Comparison of ENCODE assay signal across 13 cellular contexts in the genomic region with DNA sequence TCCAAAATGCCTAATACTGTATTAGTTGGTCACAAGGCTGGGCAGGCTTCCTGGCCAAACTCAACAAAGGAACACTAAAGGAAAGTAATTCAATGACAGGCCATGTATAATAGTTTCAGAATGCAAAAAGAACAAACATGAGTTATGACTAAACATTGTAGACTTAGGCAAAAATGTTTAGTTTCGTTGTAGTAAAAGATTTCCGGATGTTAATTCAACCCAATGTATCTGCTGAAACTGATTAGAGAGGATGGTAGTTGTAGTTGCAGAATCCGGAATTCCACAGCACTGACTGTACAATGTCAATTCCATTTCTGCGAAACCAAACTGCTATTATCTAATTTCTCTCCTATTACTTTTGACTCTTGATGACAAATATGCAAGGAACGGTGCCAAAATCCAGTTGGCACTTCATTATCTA.
A peak's percentile ranks its signal among the peaks of the same experiment; 100 is the strongest.
DNase-seq lines count a peak whose midpoint lies in the region; ATAC-seq and TF ChIP-seq lines count a peak whose summit lies in the region.
"Had no signal": no experiment of that assay in that cellular context is flagged by ENCODE, and none has a peak within 500 bp of the region (broad histone marks: within the 10 kb centered on the region; RNA-seq: fewer than 3 reads in every experiment).

No MANE protein-coding gene starts in this region.

- H4K5ac ChIP-seq in IMR-90 (ENCODE audit: low read depth, low read length), result no peak overlapping the region

- intact Hi-C loops in IMR-90 (cut with micrococcal nuclease) (loop anchor here (2.0 to 10.0 kb wide), 4 partner anchors 44 to 188 kb away; no protein-coding TSS in a partner anchor), mammary epithelial cell (cut with micrococcal nuclease) (loop anchor here (1.0 to 5.0 kb wide), 9 partner anchors 19 to 115 kb away; no protein-coding TSS in a partner anchor)

- peaks cover 0 to 3% of the 10 kb centered on the region in 2 experiments; a peak in 2 of 4 replicates for H3K79me1 ChIP-seq in IMR-90 (ENCODE audit: low read depth in 1 of 2, low read length in 2 of 2)

- H4K91ac ChIP-seq in IMR-90 (ENCODE audit: insufficient read depth, low read depth, low read length), result peak overlapping the region; percentile 95

- H2AK5ac ChIP-seq in IMR-90 (ENCODE audit: low read depth, low read length), result no peak overlapping the region

- H2AFZ ChIP-seq in ACC112 (ENCODE audit: low read length, unreplicated experiment) (no peak overlapping the region), IMR-90 (replicated peaks; ENCODE audit: low read length, poor library complexity) (no peak overlapping the region), mammary epithelial cell (ENCODE audit: low read depth, low read length) (no peak overlapping the region)

- no CpG with 5 or more reads among the region's 5 CpGs for WGBS in IMR-90 (ENCODE audit: extremely low coverage in 2 of 2, insufficient read length in 1 of 2), 2 experiments
- 0% methylated on average over 5 of the region's 5 CpGs for WGBS in mammary epithelial cell (ENCODE audit: low coverage, missing lambda C conversion rate)

- H2BK20ac ChIP-seq in IMR-90 (ENCODE audit: low read depth, low read length), result peak overlapping the region; percentile 95

- H2BK15ac ChIP-seq in IMR-90 (ENCODE audit: low read depth, low read length), result peak overlapping the region; percentile 75; the same call in 1 of the 3 replicates

- H3K79me2 ChIP-seq in ACC112 (ENCODE audit: control insufficient read depth, insufficient read depth, low read length, unreplicated experiment) (no peaks in the 10 kb centered on the region), mammary epithelial cell (ENCODE audit: insufficient read depth, low read length) (no peaks in the 10 kb centered on the region)

- peak overlapping the region; percentile 96 for H2BK120ac ChIP-seq in IMR-90 (ENCODE audit: low read depth, low read length)

- no peak overlapping the region for H2AK9ac ChIP-seq in IMR-90 (replicated peaks; ENCODE audit: low read depth, low read length, poor library complexity)

- peaks cover 74% of the 10 kb centered on the region for H3K4me1 ChIP-seq in ACC112 (ENCODE audit: control insufficient read depth, insufficient read depth, low read length, unreplicated experiment)
- H3K4me1 ChIP-seq in IMR-90 (ENCODE audit: control insufficient read depth, insufficient read depth, low read length), result peaks cover 16% of the 10 kb centered on the region
- H3K4me1 ChIP-seq in mammary epithelial cell (ENCODE audit: insufficient read depth, low read length), result peaks cover 56% of the 10 kb centered on the region
- H3K4me1 ChIP-seq: BLaER1 had no signal

- no peaks in the 10 kb centered on the region for H3K36me3 ChIP-seq in ACC112 (ENCODE audit: insufficient read depth, low read length)
- no peaks in the 10 kb centered on the region for H3K36me3 ChIP-seq in IMR-90 (ENCODE audit: control insufficient read depth, insufficient read depth, low read length)
- no peaks in the 10 kb centered on the region for H3K36me3 ChIP-seq in mammary epithelial cell (ENCODE audit: insufficient read depth, low read length)
- H3K36me3 ChIP-seq: BLaER1 had no signal

- POLR2A ChIA-PET in IMR-90 (lab: Charles Lee; ENCODE audit: unreplicated experiment), result no interaction called here

- peak overlapping the region; percentile 55; the same call in 1 of the 2 replicates for H3K23ac ChIP-seq in IMR-90 (ENCODE audit: low read depth, low read length)

- H3K56ac ChIP-seq in IMR-90 (ENCODE audit: extremely low read depth, insufficient read depth, low read length), result peak overlapping the region; percentile 92

- TF ChIP-seq RAD21 in IMR-90 (IDR thresholded peaks at IDR 0.05; ENCODE audit: low read length), result no peak

- H3K4me2 ChIP-seq in IMR-90 (ENCODE audit: low read depth, low read length), result no peak overlapping the region
- peak overlapping the region; percentile 38 for H3K4me2 ChIP-seq in mammary epithelial cell (ENCODE audit: insufficient read depth, low read depth, low read length)
- H3K4me2 ChIP-seq: BLaER1 had no signal

- TF ChIP-seq CTCF in IMR-90 (conservative IDR thresholded peaks at IDR 0.05; ENCODE audit: low read depth, low read length) (no peak), mammary epithelial cell (conservative IDR thresholded peaks at IDR 0.05 in 1 of 2, IDR thresholded peaks at IDR 0.05 in 1 of 2; ENCODE audit: extremely low read depth in 1 of 2, insufficient read depth in 1 of 2, low read depth in 1 of 2, low read length in 2 of 2) (no peak)

- no peaks in the 10 kb centered on the region for H4K20me1 ChIP-seq in IMR-90 (ENCODE audit: insufficient read depth, low read length)
- H4K20me1 ChIP-seq in mammary epithelial cell (ENCODE audit: insufficient read depth, low read length), result no peaks in the 10 kb centered on the region
- H4K20me1 ChIP-seq: BLaER1 had no signal

- H3K9me3 ChIP-seq in IMR-90 (ENCODE audit: control insufficient read depth, insufficient read depth, low read length) (no peaks in the 10 kb centered on the region), mammary epithelial cell (replicated peaks; ENCODE audit: insufficient read depth, low read length) (no peaks in the 10 kb centered on the region)
- H3K9me3 ChIP-seq: BLaER1 had no signal

- no peak for TF ChIP-seq POLR2A in IMR-90 (IDR thresholded peaks at IDR 0.05; ENCODE audit: low read depth, low read length)

- peak overlapping the region; percentile 84; the same call in 1 of the 2 replicates for H3K14ac ChIP-seq in IMR-90 (replicated peaks; ENCODE audit: low read depth, low read length)

- H3K9me1 ChIP-seq in IMR-90 (ENCODE audit: insufficient read depth, low read length), result peaks cover 10% of the 10 kb centered on the region; the same call in 1 of the 2 replicates

- H3K27me3 ChIP-seq in ACC112 (ENCODE audit: insufficient read depth, low read length), result no peaks in the 10 kb centered on the region
- no peaks in the 10 kb centered on the region for H3K27me3 ChIP-seq in IMR-90 (ENCODE audit: control insufficient read depth, insufficient read depth, low read length)
- no peaks in the 10 kb centered on the region for H3K27me3 ChIP-seq in mammary epithelial cell (ENCODE audit: insufficient read depth, low read length)
- H3K27me3 ChIP-seq: BLaER1 had no signal

- peak overlapping the region; percentile 85 for H4K8ac ChIP-seq in IMR-90 (ENCODE audit: low read depth in 2 of 2, low read length in 2 of 2)

- DNase-seq in IMR-90 (peak; percentile 97), mammary epithelial cell (peak; percentile 99), iris pigment epithelial cell (ENCODE audit: low read depth) (peak; percentile 97), C1 segment of cervical spinal cord (lab: John Stamatoyannopoulos, UW) (no peak), NCI-H2227 (lab: John Stamatoyannopoulos, UW; ENCODE audit: unreplicated experiment) (no peak), OCI-M2 (lab: John Stamatoyannopoulos, UW; ENCODE audit: unreplicated experiment) (no peak)
- DNase-seq: NCI-H2029 had no signal

- peak overlapping the region; percentile 100 for H3K18ac ChIP-seq in IMR-90 (ENCODE audit: low read depth, low read length)

- peak; percentile 70 for ATAC-seq in IMR-90 (ENCODE audit: low read depth)
- ATAC-seq in HG03039 (IDR thresholded peaks at IDR 0.05; ENCODE audit: unreplicated experiment), result no peak
- ATAC-seq: natural killer cell treated with Interleukin-12 subunit alpha and Interleukin-12 subunit beta and Interleukin-15 and Interleukin-18, amount 100 ng/mL, for 72 hours; WTC11 had no signal

- peak overlapping the region; percentile 97 for H3K4ac ChIP-seq in IMR-90 (ENCODE audit: low read depth, low read length)

- no peak overlapping the region for H3K4me3 ChIP-seq in ACC112 (ENCODE audit: low read depth, low read length)
- no peak overlapping the region for H3K4me3 ChIP-seq in IMR-90 (ENCODE audit: insufficient read depth, low read depth, low read length)
- H3K4me3 ChIP-seq in mammary epithelial cell (replicated peaks in 1 of 3; ENCODE audit: insufficient read depth in 1 of 3, low read depth in 2 of 3, low read length in 3 of 3), result no peak overlapping the region
- H3K4me3 ChIP-seq: BLaER1, coronary artery had no signal

- dilution Hi-C loops in IMR-90 (cut with HindIII; ENCODE audit: low sequenced_read_pairs, unreplicated experiment), result no loop called here
- dilution Hi-C loops in mammary epithelial cell (cut with HindIII; ENCODE audit: low sequenced_read_pairs), result loop anchor here (10.0 kb wide), 1 partner anchor 62 kb away; no protein-coding TSS in a partner anchor

- CTCF ChIA-PET in IMR-90 (lab: Yijun Ruan, JAX), result no interaction called here
- CTCF ChIA-PET in mammary epithelial cell (lab: Charles Lee; ENCODE audit: low non-redundant PET), result no interaction called here

- H3K27ac ChIP-seq in ACC112 (ENCODE audit: low read depth, low read length), result peak overlapping the region; percentile 97
- H3K27ac ChIP-seq in IMR-90 (ENCODE audit: insufficient read depth, low read length), result peak overlapping the region; percentile 93
- H3K27ac ChIP-seq in mammary epithelial cell (ENCODE audit: insufficient read depth, low read depth, low read length), result peak overlapping the region; percentile 100
- H3K27ac ChIP-seq: BLaER1 had no signal

- H2BK5ac ChIP-seq in IMR-90 (ENCODE audit: low read depth, low read length, poor library complexity, severe bottlenecking), result peak overlapping the region; percentile 99

- no TSS peak for BruUV-seq in IMR-90 (replicated peaks; lab: Mats Ljungman, UMichigan)
- BruUV-seq in mammary epithelial cell (replicated peaks; lab: Mats Ljungman, UMichigan), result no TSS peak

- in situ Hi-C loops in IMR-90 (cut with MboI; ENCODE audit: low sequenced_read_pairs), result no loop called here
- in situ Hi-C loops in mammary epithelial cell (cut with MboI; ENCODE audit: low sequenced_read_pairs in 2 of 2), result loop anchor here (5.0 to 10.0 kb wide), 2 partner anchors 40 to 52 kb away; no protein-coding TSS in a partner anchor

- H3K9ac ChIP-seq in IMR-90 (ENCODE audit: low read depth, low read length), result no peak overlapping the region
- peak overlapping the region; percentile 89 for H3K9ac ChIP-seq in mammary epithelial cell (ENCODE audit: insufficient read depth, low read length)
- H3K9ac ChIP-seq: BLaER1 had no signal

TF ChIP-seq in IMR-90, 13 proteins besides CTCF, POLR2A, EP300 and RAD21:
- TF ChIP-seq FOS (IDR thresholded peaks at IDR 0.05; ENCODE audit: low read depth, low read length) (peak; percentile 57), RFX5 (IDR thresholded peaks at IDR 0.05; ENCODE audit: low read depth, low read length) (no peak), MAFK (IDR thresholded peaks at IDR 0.05; ENCODE audit: low read depth, low read length) (peak; percentile 45; the same call in 1 of the 2 replicates), CEBPB (IDR thresholded peaks at IDR 0.05; ENCODE audit: low read depth, low read length) (peak; percentile 91), MXI1 (IDR thresholded peaks at IDR 0.05; ENCODE audit: borderline replicate concordance, low read depth, low read length) (no peak)

Comparison
In these comparisons a context has a peak if more than half of its experiments do, and no peak if none do; other contexts are left out.
1. DNase-seq: peak in IMR-90 (single experiment), mammary epithelial cell (single experiment) and iris pigment epithelial cell (single experiment); none in C1 segment of cervical spinal cord (0 of 14), NCI-H2227 (single experiment) and OCI-M2 (single experiment).
2. Peak in every context shown above with its lines, with median percentiles within 50 percentile points of each other: H3K27ac ChIP-seq.